18 cellular contexts compared by ENCODE assay signal in genomic region chr2:213296270-213296669, GRCh38. TPM values are rescaled to one million over a fixed set of nuclear protein-coding genes. Genes with fewer than 3 reads are reported as not detected.
A peak's percentile ranks its signal among the peaks of the same experiment; 100 is the strongest.
DNase-seq lines count a peak whose midpoint lies in the region; ATAC-seq and TF ChIP-seq lines count a peak whose summit lies in the region.
"Had no signal": no experiment of that assay in that cellular context is flagged by ENCODE, and none has a peak within 500 bp of the region (broad histone marks: within the 10 kb centered on the region; RNA-seq: fewer than 3 reads in every experiment).

No MANE protein-coding gene starts in this region.

- CTCF ChIA-PET in activated CD8-positive, alpha-beta memory T cell treated with anti-CD3 and anti-CD28 coated beads, Interleukin-2, amount 10 ng/mL, durations not matched to agents 7 days and 5 days (lab: Charles Lee), result no interaction called here

- H3K36me3 Mint-ChIP-seq in endothelial cell (ENCODE audit: low read depth, unreplicated experiment), result peaks cover 4% of the 10 kb centered on the region
- peaks cover 61% of the 10 kb centered on the region for H3K36me3 Mint-ChIP-seq in nephron progenitor cell (ENCODE audit: low read depth)
- peaks cover 13% of the 10 kb centered on the region for H3K36me3 Mint-ChIP-seq in activated CD8-positive, alpha-beta memory T cell treated with anti-CD3 and anti-CD28 coated beads, Interleukin-2, amount 10 ng/mL, durations not matched to agents 7 days and 5 days

- H3K27ac Mint-ChIP-seq in endothelial cell (ENCODE audit: unreplicated experiment), result peak overlapping the region; percentile 19
- H3K27ac Mint-ChIP-seq in nephron progenitor cell, result peak overlapping the region; percentile 29
- H3K27ac Mint-ChIP-seq in activated CD8-positive, alpha-beta memory T cell treated with anti-CD3 and anti-CD28 coated beads, Interleukin-2, amount 10 ng/mL, durations not matched to agents 7 days and 5 days, result no peak overlapping the region
- H3K27ac Mint-ChIP-seq: B cell; CD4-positive, CD25-positive, alpha-beta regulatory T cell; CD8-positive, alpha-beta T cell; GM23338 had no signal

- TF ChIP-seq CTCF in endothelial cell (IDR thresholded peaks at IDR 0.05; ENCODE audit: unreplicated experiment) (no peak), nephron progenitor cell (IDR thresholded peaks at IDR 0.05) (no peak)

- DNase-seq in NCI-H2227 (lab: John Stamatoyannopoulos, UW; ENCODE audit: unreplicated experiment), result peak; percentile 70
- DNase-seq in endothelial cell (ENCODE audit: low spot score), result no peak
- DNase-seq in nephron progenitor cell, result no peak
- DNase-seq in NCI-H2171 treated with DMSO at 0.1 percent for 48 hours (lab: John Stamatoyannopoulos, UW), result no peak
- no peak for DNase-seq in activated CD8-positive, alpha-beta memory T cell treated with anti-CD3 and anti-CD28 coated beads, Interleukin-2, amount 10 ng/mL, durations not matched to agents 7 days and 5 days
- DNase-seq in GF-D8 (lab: John Stamatoyannopoulos, UW), result no peak
- DNase-seq: Caco-2; CD4-positive, CD25-positive, alpha-beta regulatory T cell; CD8-positive, alpha-beta T cell; DMS 273 treated with DMSO at 0.1 percent for 48 hours; DMS79; EL; GDM1; H9 had no signal

- no peak overlapping the region for H3K4me3 Mint-ChIP-seq in endothelial cell (ENCODE audit: unreplicated experiment)
- no peak overlapping the region for H3K4me3 Mint-ChIP-seq in nephron progenitor cell
- H3K4me3 Mint-ChIP-seq in activated CD8-positive, alpha-beta memory T cell treated with anti-CD3 and anti-CD28 coated beads, Interleukin-2, amount 10 ng/mL, durations not matched to agents 7 days and 5 days, result no peak overlapping the region
- H3K4me3 Mint-ChIP-seq: B cell; CD4-positive, CD25-positive, alpha-beta regulatory T cell; CD8-positive, alpha-beta T cell; GM23338; H9 had no signal

- H3K9me3 Mint-ChIP-seq in endothelial cell (ENCODE audit: unreplicated experiment) (no peaks in the 10 kb centered on the region), nephron progenitor cell (peaks cover 2% of the 10 kb centered on the region)
- H3K9me3 Mint-ChIP-seq in activated CD8-positive, alpha-beta memory T cell treated with anti-CD3 and anti-CD28 coated beads, Interleukin-2, amount 10 ng/mL, durations not matched to agents 7 days and 5 days (ENCODE audit: low read depth), result no peaks in the 10 kb centered on the region
- H3K9me3 Mint-ChIP-seq: CD8-positive, alpha-beta T cell; GM23338; H9 had no signal

- H3K27me3 Mint-ChIP-seq in endothelial cell (ENCODE audit: unreplicated experiment) (no peaks in the 10 kb centered on the region), nephron progenitor cell (ENCODE audit: low read depth, poor library complexity) (no peaks in the 10 kb centered on the region)
- H3K27me3 Mint-ChIP-seq in activated CD8-positive, alpha-beta memory T cell treated with anti-CD3 and anti-CD28 coated beads, Interleukin-2, amount 10 ng/mL, durations not matched to agents 7 days and 5 days, result no peaks in the 10 kb centered on the region
- H3K27me3 Mint-ChIP-seq: B cell; CD4-positive, CD25-positive, alpha-beta regulatory T cell had no signal

- peaks cover 6% of the 10 kb centered on the region for H3K4me1 Mint-ChIP-seq in endothelial cell (ENCODE audit: unreplicated experiment)
- H3K4me1 Mint-ChIP-seq in nephron progenitor cell, result no peaks in the 10 kb centered on the region
- H3K4me1 Mint-ChIP-seq in activated CD8-positive, alpha-beta memory T cell treated with anti-CD3 and anti-CD28 coated beads, Interleukin-2, amount 10 ng/mL, durations not matched to agents 7 days and 5 days, result no peaks in the 10 kb centered on the region
- H3K4me1 Mint-ChIP-seq: B cell, GM23338, H9 had no signal

- ATAC-seq in HG02610 (IDR thresholded peaks at IDR 0.05; ENCODE audit: unreplicated experiment), result no peak
- ATAC-seq in activated CD8-positive, alpha-beta memory T cell treated with anti-CD3 and anti-CD28 coated beads, Interleukin-2, amount 10 ng/mL, durations not matched to agents 7 days and 5 days, result no peak
- ATAC-seq: CD8-positive, alpha-beta T cell; GM23338; HCT116 had no signal

RNA-seq across cellular contexts. Expression of gene SPAG16, which starts 12.0 kb away (rescaled TPM):
- 14.4 TPM for total RNA-seq in endothelial cell (ENCODE audit: unreplicated experiment)
- total RNA-seq in activated CD8-positive, alpha-beta memory T cell treated with anti-CD3 and anti-CD28 coated beads, Interleukin-2, amount 10 ng/mL, durations not matched to agents 7 days and 5 days, result 10 to 100 TPM in 1 of 2 experiments, 1 to 10 TPM in 1; 7.4 to 10.1 TPM
